In genomic region chrX:155216940-155217450, GRCh38 we compare ENCODE assay signal across 8 cellular contexts. TPM values are rescaled to one million over a fixed set of nuclear protein-coding genes. Genes with fewer than 3 reads are reported as not detected.
DNase-seq lines count a peak whose midpoint lies in the region; ATAC-seq and TF ChIP-seq lines count a peak whose summit lies in the region.

No MANE protein-coding gene starts in this region.

- no peak for DNase-seq in CD4-positive, alpha-beta memory T cell
- DNase-seq in WERI-Rb-1 (no peak), hepatic stellate cell (ENCODE audit: low spot score) (peak; percentile 19)
- DNase-seq in stimulated activated naive CD4-positive, alpha-beta T cell treated with Interleukin-2 at 50 U/mL for 16 hours (lab: John Stamatoyannopoulos, UW), result no peak

- CTCF ChIA-PET in CD4-positive, alpha-beta memory T cell (lab: Charles Lee; ENCODE audit: partially characterized antibody), result interaction anchor here (1.0 to 2.9 kb wide), 17 partner anchors 9 to 237 kb away, joined by 3 to 20 read pairs (median 6); partner anchors contain the start of gene RAB39B

- POLR2A ChIA-PET in CD4-positive, alpha-beta memory T cell (lab: Charles Lee; ENCODE audit: partially characterized antibody), result interaction anchor here (0.8 to 5.0 kb wide), 10 partner anchors 9 to 237 kb away, joined by 3 to 40 read pairs (median 3); partner anchors contain the start of gene RAB39B

- peak overlapping the region; percentile 90 to 97 (median 94) for H3K4me3 Mint-ChIP-seq in CD4-positive, alpha-beta memory T cell

- H3K27ac Mint-ChIP-seq in CD4-positive, alpha-beta memory T cell, result peak overlapping the region; percentile 76 to 96 (median 90)

- no peak for TF ChIP-seq CTCF in WERI-Rb-1 (IDR thresholded peaks at IDR 0.05; ENCODE audit: low read depth, low read length)

- H3K4me1 Mint-ChIP-seq in CD4-positive, alpha-beta memory T cell, result peaks cover 20 to 36% (median 24%) of the 10 kb centered on the region in 4 donors

- no peaks in the 10 kb centered on the region for H3K9me3 Mint-ChIP-seq in CD4-positive, alpha-beta memory T cell

- intact Hi-C loops in CD4-positive, alpha-beta memory T cell (cut with micrococcal nuclease), result loop anchor here (1.0 to 10.0 kb wide), 6 partner anchors 29 to 237 kb away; partner anchors contain the start of genes BRCC3, CMC4 and MTCP1

- H3K4me1 ChIP-seq in CD4-positive, alpha-beta memory T cell (ENCODE audit: insufficient read depth, low read length), result peaks cover 18% of the 10 kb centered on the region
- peaks cover 9 to 13% (median 13%) of the 10 kb centered on the region in 3 donors for H3K4me1 ChIP-seq in skeletal muscle tissue (ENCODE audit: control insufficient read depth in 3 of 3, insufficient read depth in 3 of 3, low read length in 3 of 3)

- H3K9ac ChIP-seq in skeletal muscle tissue (ENCODE audit: low read depth in 1 of 3, low read length in 3 of 3), result peak overlapping the region; percentile 72 to 90 (median 81)

- peaks cover under 1 to 11% of the 10 kb centered on the region in 2 donors for H3K36me3 Mint-ChIP-seq in CD4-positive, alpha-beta memory T cell

- ATAC-seq in HG03439 (IDR thresholded peaks at IDR 0.05; ENCODE audit: unreplicated experiment) (peak; percentile 26), GM18505 (IDR thresholded peaks at IDR 0.05; ENCODE audit: unreplicated experiment) (no peak), GM21528 (IDR thresholded peaks at IDR 0.05; ENCODE audit: low FRiP score, unreplicated experiment) (no peak)

- TF ChIP-seq POLR2A in GM18505 (IDR thresholded peaks at IDR 0.05; ENCODE audit: borderline replicate concordance, extremely low read depth, insufficient read depth, insufficient read length), result no peak

- H3K27me3 Mint-ChIP-seq in CD4-positive, alpha-beta memory T cell, result no peaks in the 10 kb centered on the region

- no peaks in the 10 kb centered on the region for H3K27me3 ChIP-seq in CD4-positive, alpha-beta memory T cell (ENCODE audit: insufficient read depth, low read length)
- H3K27me3 ChIP-seq in WERI-Rb-1 (ENCODE audit: insufficient read depth, low read depth, severe bottlenecking) (peaks cover 4% of the 10 kb centered on the region), skeletal muscle tissue (ENCODE audit: control insufficient read depth in 3 of 3, insufficient read depth in 3 of 3, low read length in 3 of 3) (no peaks in the 10 kb centered on the region)

- peak overlapping the region; percentile 78 for H3K27ac ChIP-seq in CD4-positive, alpha-beta memory T cell (ENCODE audit: low read depth, low read length)
- H3K27ac ChIP-seq in WERI-Rb-1 (peak overlapping the region; percentile 98), skeletal muscle tissue (ENCODE audit: low read depth, low read length) (peak overlapping the region; percentile 92)

- no peaks in the 10 kb centered on the region for H3K36me3 ChIP-seq in CD4-positive, alpha-beta memory T cell (ENCODE audit: insufficient read depth, low read length)
- H3K36me3 ChIP-seq in WERI-Rb-1 (peaks cover 26% of the 10 kb centered on the region), skeletal muscle tissue (ENCODE audit: control insufficient read depth in 3 of 3, insufficient read depth in 3 of 3, low read length in 3 of 3) (peaks cover 0 to 2% (median 0%) of the 10 kb centered on the region in 3 donors)

- peak overlapping the region; percentile 76 to 79 for H3K4me3 ChIP-seq in CD4-positive, alpha-beta memory T cell (ENCODE audit: low read length in 2 of 2)
- H3K4me3 ChIP-seq in WERI-Rb-1 (ENCODE audit: low read depth, low read length), result peak overlapping the region; percentile 92
- H3K4me3 ChIP-seq in skeletal muscle tissue (ENCODE audit: low read length in 3 of 3), result peak overlapping the region; percentile 84 to 90 (median 87)

- no peaks in the 10 kb centered on the region for H3K9me3 ChIP-seq in CD4-positive, alpha-beta memory T cell (ENCODE audit: control insufficient read depth in 1 of 2, low read length in 2 of 2)
- no peaks in the 10 kb centered on the region for H3K9me3 ChIP-seq in WERI-Rb-1 (ENCODE audit: severe bottlenecking)
- H3K9me3 ChIP-seq in skeletal muscle tissue (ENCODE audit: control insufficient read depth in 3 of 3, low read length in 3 of 3), result no peaks in the 10 kb centered on the region

RNA-seq across cellular contexts. Expression of gene VBP1, which starts 0.7 kb away (rescaled TPM):
- total RNA-seq in CD4-positive, alpha-beta memory T cell, result 10 to 100 TPM; 30.8 to 33.9 TPM
- 100 to 1,000 TPM in 1 of 2 donors, 10 to 100 TPM in 1; 82.8 to 112 TPM for polyA plus RNA-seq in CD4-positive, alpha-beta memory T cell
- total RNA-seq in skeletal muscle tissue, result 47.0 TPM

RNA-seq across cellular contexts. Expression of gene RAB39B, which starts 47.3 kb away (rescaled TPM):
- total RNA-seq in CD4-positive, alpha-beta memory T cell, result 10 to 100 TPM; 16.5 to 16.6 TPM
- 1 to 10 TPM; 2.5 to 7.9 TPM for polyA plus RNA-seq in CD4-positive, alpha-beta memory T cell
- total RNA-seq in skeletal muscle tissue, result under 0.01 TPM

Comparison
In these comparisons a context has a peak if more than half of its experiments do, and no peak if none do; other contexts are left out.
1. RNA of gene RAB39B, which starts 47.3 kb away (total RNA-seq): 16.5 to 16.6 TPM in CD4-positive, alpha-beta memory T cell; under 0.01 TPM in skeletal muscle tissue (single experiment); every median in the first group is over 10 times any median in the second.
2. Peak in every context shown above with its lines, with median percentiles within 50 percentile points of each other: H3K27ac ChIP-seq and H3K4me3 ChIP-seq.